12 cellular contexts compared by ENCODE assay signal in the genomic region with DNA sequence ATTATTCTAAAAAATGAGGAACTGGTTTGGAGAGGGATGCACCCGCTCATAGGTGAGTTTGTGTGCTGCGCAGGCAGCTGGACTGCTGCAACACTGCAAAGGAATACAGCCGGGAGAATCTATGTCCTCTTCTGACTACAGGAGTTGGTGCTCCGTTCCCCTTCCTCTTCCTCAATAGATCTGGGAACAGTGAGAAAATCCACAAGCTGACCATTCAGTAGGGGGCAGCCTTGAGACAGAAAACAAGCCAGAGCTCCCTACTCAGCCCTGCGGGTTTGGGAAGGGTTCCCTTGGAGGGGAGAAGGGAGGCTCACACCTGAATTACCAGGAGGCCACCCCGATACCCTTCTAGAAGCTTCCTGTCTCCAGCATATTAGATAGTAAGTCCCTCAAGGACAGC.
DNase-seq lines count a peak whose midpoint lies in the region; ATAC-seq and TF ChIP-seq lines count a peak whose summit lies in the region.
"Had no signal": no experiment of that assay in that cellular context is flagged by ENCODE, and none has a peak within 500 bp of the region (broad histone marks: within the 10 kb centered on the region; RNA-seq: fewer than 3 reads in every experiment).

No MANE protein-coding gene starts in this region.

- peak; percentile 11 for DNase-seq in BE2C
- DNase-seq in GM13977 (ENCODE audit: low spot score) = no peak
- DNase-seq in Panc1 (ENCODE audit: low read depth, low spot score) = no peak
- DNase-seq in iPS-NIHi11 (ENCODE audit: low spot score) = peak; percentile 37
- DNase-seq in activated T-cell treated with anti-CD3 and anti-CD28 coated beads for 4 hours = no peak
- DNase-seq in foreskin fibroblast = no peak
- DNase-seq in sciatic nerve (ENCODE audit: low spot score) = no peak
- DNase-seq in activated gamma-delta T cell (lab: John Stamatoyannopoulos, UW) = no peak
- DNase-seq: activated CD4-positive, alpha-beta memory T cell treated with anti-CD3 and anti-CD28 coated beads for 36 hours; esophagus squamous epithelium; RPMI8226; stimulated activated naive B cell treated with anti-CD40 and anti-IgM and Interleukin-4, amounts not matched to agents 10 μg/mL and 1 μg/mL and 100 μg/mL, for 72 hours had no signal

- CTCF ChIA-PET in Panc1 (lab: Charles Lee) = no interaction called here

- H3K4me1 ChIP-seq in BE2C (no peaks in the 10 kb centered on the region), Panc1 (ENCODE audit: control insufficient read depth, insufficient read depth, low read length) (no peaks in the 10 kb centered on the region)
- H3K4me1 ChIP-seq: esophagus squamous epithelium had no signal

- H3K4me3 ChIP-seq in BE2C (ENCODE audit: low read depth, low read length) (no peak overlapping the region), Panc1 (ENCODE audit: low read depth in 2 of 2, low read length in 2 of 2) (no peak overlapping the region), foreskin fibroblast (ENCODE audit: low read depth in 1 of 2, low read length in 2 of 2) (no peak overlapping the region)
- H3K4me3 ChIP-seq: esophagus squamous epithelium had no signal

- no peaks in the 10 kb centered on the region for H3K27me3 ChIP-seq in BE2C
- no peaks in the 10 kb centered on the region; the same call in 1 of the 2 replicates for H3K27me3 ChIP-seq in Panc1 (ENCODE audit: control insufficient read depth, insufficient read depth, low read length)
- H3K27me3 ChIP-seq: esophagus squamous epithelium had no signal

- BruUV-seq in Panc1 (replicated peaks; lab: Mats Ljungman, UMichigan) = no TSS peak

- intact Hi-C loops in Panc1 (cut with micrococcal nuclease; ENCODE audit: unreplicated experiment) (no loop called here), sciatic nerve (cut with DNase I) (no loop called here)

- H3K9me3 ChIP-seq in BE2C (no peaks in the 10 kb centered on the region), Panc1 (ENCODE audit: control insufficient read depth, insufficient read depth, low read depth, low read length) (no peaks in the 10 kb centered on the region)
- H3K9me3 ChIP-seq: esophagus squamous epithelium had no signal

- no peak overlapping the region for H3K27ac ChIP-seq in Panc1 (ENCODE audit: low read length)
- H3K27ac ChIP-seq: esophagus squamous epithelium had no signal

- POLR2A ChIA-PET in Panc1 (lab: Charles Lee) = no interaction called here

- ATAC-seq in Panc1 (0 out of 2 replicates have a peak, but pooled peaks have one; percentile 38), sciatic nerve (no peak)
- ATAC-seq: stimulated activated naive B cell treated with anti-CD40 and anti-IgM and Interleukin-4, amounts not matched to agents 10 μg/mL and 1 μg/mL and 100 μg/mL, for 72 hours had no signal

- H3K36me3 ChIP-seq in BE2C (no peaks in the 10 kb centered on the region), Panc1 (ENCODE audit: control insufficient read depth, insufficient read depth, low read length) (no peaks in the 10 kb centered on the region)
- H3K36me3 ChIP-seq: esophagus squamous epithelium had no signal

- TF ChIP-seq CTCF in BE2C (IDR thresholded peaks at IDR 0.05; ENCODE audit: low read depth, low read length) = peak; percentile 26; the same call in 1 of the 2 replicates
- peak; percentile 44 for TF ChIP-seq CTCF in GM13977 (IDR thresholded peaks at IDR 0.05; ENCODE audit: extremely low read depth, insufficient read depth, missing control alignments)
- peak; percentile 66 for TF ChIP-seq CTCF in Panc1 (IDR thresholded peaks at IDR 0.05)
- no peak for TF ChIP-seq CTCF in foreskin fibroblast (IDR thresholded peaks at IDR 0.05; ENCODE audit: low read depth, low read length)

- in situ Hi-C loops in GM13977 (cut with MboI; ENCODE audit: low pct_unique_long_range_greater_than_20kb, low sequenced_read_pairs, unreplicated experiment) = no loop called here
- in situ Hi-C loops in Panc1 (cut with HindIII; ENCODE audit: low pct_unique_long_range_greater_than_20kb, low sequenced_read_pairs) = no loop called here

Comparison
In these comparisons a context has a peak if more than half of its experiments do, and no peak if none do; other contexts are left out.
1. DNase-seq: peak in BE2C (single experiment) and iPS-NIHi11 (single experiment); none in GM13977 (single experiment), Panc1 (single experiment), activated T-cell treated with anti-CD3 and anti-CD28 coated beads for 4 hours (single experiment), foreskin fibroblast (0 of 2), sciatic nerve (single experiment) and activated gamma-delta T cell (single experiment).